ENCODE assay signal across 9 cellular contexts in the genomic region with DNA sequence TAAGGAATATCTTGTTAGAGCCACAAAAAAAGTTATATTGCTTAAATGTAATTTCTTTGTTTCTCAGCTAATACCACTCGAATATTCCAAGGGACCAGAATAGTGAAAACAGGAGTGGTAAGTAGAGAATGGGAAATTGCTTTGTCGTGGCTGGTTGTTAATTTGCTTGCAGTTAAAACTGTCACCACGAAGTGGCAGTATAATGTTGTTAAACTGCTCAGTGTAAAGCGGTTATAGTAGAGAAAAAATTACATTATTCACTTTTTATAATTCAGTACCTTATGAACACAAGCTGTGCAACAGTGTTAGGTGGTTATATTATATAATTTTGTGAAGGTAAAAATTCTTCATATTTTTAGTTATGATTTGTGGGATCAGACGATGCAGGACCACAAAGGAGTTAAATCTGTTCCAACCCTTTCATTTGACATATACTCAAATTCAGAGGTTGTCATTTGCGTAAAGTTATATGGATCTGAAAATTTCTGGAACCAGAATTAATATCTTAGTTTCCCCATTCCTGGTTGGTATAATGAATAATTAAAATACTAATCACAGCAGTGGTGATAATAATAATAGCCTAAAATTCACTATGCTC.
A peak's percentile ranks its signal among the peaks of the same experiment; 100 is the strongest.
DNase-seq lines count a peak whose midpoint lies in the region; ATAC-seq, FAIRE-seq and TF ChIP-seq lines count a peak whose summit lies in the region.
"Had no signal": no experiment of that assay in that cellular context is flagged by ENCODE, and none has a peak within 500 bp of the region (broad histone marks: within the 10 kb centered on the region; RNA-seq: fewer than 3 reads in every experiment).

No MANE protein-coding gene starts in this region.

- H3K4me3 ChIP-seq in DOHH2 (ENCODE audit: low read length) = no peak overlapping the region
- no peak overlapping the region for H3K4me3 ChIP-seq in gastroesophageal sphincter
- no peak overlapping the region for H3K4me3 ChIP-seq in stomach

- H3K27ac Mint-ChIP-seq in T-helper 17 cell = no peak overlapping the region
- H3K27ac Mint-ChIP-seq: T-helper 1 cell treated with Interleukin-12 subunit alpha and Interleukin-12 subunit beta and Interleukin-4 antibody, amounts not matched to agents 30 μg/mL and 1 μg/mL, for 36 hours had no signal

- intact Hi-C loops in stomach (cut with DNase I; ENCODE audit: low total_unique reads) = no loop called here

- TF ChIP-seq CTCF in DOHH2 (IDR thresholded peaks at IDR 0.05; ENCODE audit: low read depth, low read length, poor library complexity, severe bottlenecking) (peak; percentile 62), gastroesophageal sphincter (IDR thresholded peaks at IDR 0.05) (peak in 3 of 4 experiments; percentile 34 to 50 (median 43)), stomach (IDR thresholded peaks at IDR 0.05) (peak in 5 of 7 experiments; percentile 12 to 40 (median 33))

- H3K4me3 Mint-ChIP-seq in T-helper 17 cell = no peak overlapping the region
- H3K4me3 Mint-ChIP-seq: T-helper 1 cell treated with Interleukin-12 subunit alpha and Interleukin-12 subunit beta and Interleukin-4 antibody, amounts not matched to agents 30 μg/mL and 1 μg/mL, for 36 hours had no signal

- DNase-seq in HTR-8/SVneo (ENCODE audit: insufficient read length, low spot score) (peak; percentile 38), SKM-1 (lab: John Stamatoyannopoulos, UW; ENCODE audit: unreplicated experiment) (peak; percentile 28), stomach (no peak), T-helper 17 cell (no peak)

- H3K4me1 ChIP-seq in DOHH2 (ENCODE audit: control insufficient read depth, low read length) (no peaks in the 10 kb centered on the region), gastroesophageal sphincter (no peaks in the 10 kb centered on the region), stomach (no peaks in the 10 kb centered on the region)

- H3K36me3 ChIP-seq in DOHH2 (ENCODE audit: control insufficient read depth, low read length) (no peaks in the 10 kb centered on the region), gastroesophageal sphincter (peaks cover 0 to 40% of the 10 kb centered on the region in 2 donors), stomach (peaks cover 3 to 49% (median 28%) of the 10 kb centered on the region in 4 donors)

- H4K20me1 ChIP-seq in DOHH2 (ENCODE audit: control insufficient read depth, insufficient read depth, low read depth, low read length) = no peaks in the 10 kb centered on the region

- TF ChIP-seq EP300 in gastroesophageal sphincter (IDR thresholded peaks at IDR 0.05) = no peak
- TF ChIP-seq EP300 in stomach (IDR thresholded peaks at IDR 0.05) = no peak

- H3K27me3 Mint-ChIP-seq in T-helper 17 cell = peaks cover 27% of the 10 kb centered on the region

- FAIRE-seq in HTR-8/SVneo (lab: Jason Lieb, UNC) = no peak

- 37 to 43% methylated on average over 6 of the region's 6 CpGs for WGBS in gastroesophageal sphincter (ENCODE audit: low coverage in 1 of 2), 2 donors
- 39 to 46% (median 42%) methylated on average over 6 of the region's 6 CpGs for WGBS in stomach, 5 donors

- no peak for TF ChIP-seq POLR2A in gastroesophageal sphincter (IDR thresholded peaks at IDR 0.05)
- no peak for TF ChIP-seq POLR2A in stomach (IDR thresholded peaks at IDR 0.05)

- no peaks in the 10 kb centered on the region for H3K79me2 ChIP-seq in DOHH2 (ENCODE audit: control insufficient read depth, low read length)

- H3K4me2 ChIP-seq in DOHH2 (ENCODE audit: low read length) = no peak overlapping the region

- H3K27ac ChIP-seq in DOHH2 (ENCODE audit: low read depth, low read length) = no peak overlapping the region
- no peak overlapping the region for H3K27ac ChIP-seq in gastroesophageal sphincter
- no peak overlapping the region for H3K27ac ChIP-seq in stomach

- peaks cover 2% of the 10 kb centered on the region for H3K4me1 Mint-ChIP-seq in T-helper 17 cell

- no peaks in the 10 kb centered on the region for H3F3A ChIP-seq in DOHH2 (ENCODE audit: control insufficient read depth, insufficient read depth)

- no peaks in the 10 kb centered on the region for H3K9me2 ChIP-seq in DOHH2 (replicated peaks; ENCODE audit: control insufficient read depth, low read length)

- H3K27me3 ChIP-seq in DOHH2 (ENCODE audit: control insufficient read depth, low read length) (no peaks in the 10 kb centered on the region; the same call in 1 of the 2 replicates), gastroesophageal sphincter (no peaks in the 10 kb centered on the region), stomach (no peaks in the 10 kb centered on the region)

- no peaks in the 10 kb centered on the region for H3K36me3 Mint-ChIP-seq in T-helper 17 cell (ENCODE audit: low read depth)

- H3K9me3 ChIP-seq in DOHH2 (ENCODE audit: control insufficient read depth, insufficient read depth, low read length) (no peaks in the 10 kb centered on the region), gastroesophageal sphincter (no peaks in the 10 kb centered on the region), stomach (no peaks in the 10 kb centered on the region), T-helper 17 cell (ENCODE audit: control insufficient read depth, low read length, poor library complexity, severe bottlenecking) (no peaks in the 10 kb centered on the region)

- ATAC-seq in gastroesophageal sphincter (no peak), HG03460 (IDR thresholded peaks at IDR 0.05; ENCODE audit: unreplicated experiment) (no peak), T-helper 17 cell (no peak), GM18909 (IDR thresholded peaks at IDR 0.05; ENCODE audit: poor library complexity, unreplicated experiment) (no peak)

Comparison
In these comparisons a context has a peak if more than half of its experiments do, and no peak if none do; other contexts are left out.
1. DNase-seq: peak in HTR-8/SVneo (single experiment) and SKM-1 (single experiment); none in stomach (single experiment) and T-helper 17 cell (0 of 3).
2. Peak in every context shown above with its lines, with median percentiles within 50 percentile points of each other: CTCF ChIP-seq.